13 cellular contexts compared by ENCODE assay signal in the genomic region with DNA sequence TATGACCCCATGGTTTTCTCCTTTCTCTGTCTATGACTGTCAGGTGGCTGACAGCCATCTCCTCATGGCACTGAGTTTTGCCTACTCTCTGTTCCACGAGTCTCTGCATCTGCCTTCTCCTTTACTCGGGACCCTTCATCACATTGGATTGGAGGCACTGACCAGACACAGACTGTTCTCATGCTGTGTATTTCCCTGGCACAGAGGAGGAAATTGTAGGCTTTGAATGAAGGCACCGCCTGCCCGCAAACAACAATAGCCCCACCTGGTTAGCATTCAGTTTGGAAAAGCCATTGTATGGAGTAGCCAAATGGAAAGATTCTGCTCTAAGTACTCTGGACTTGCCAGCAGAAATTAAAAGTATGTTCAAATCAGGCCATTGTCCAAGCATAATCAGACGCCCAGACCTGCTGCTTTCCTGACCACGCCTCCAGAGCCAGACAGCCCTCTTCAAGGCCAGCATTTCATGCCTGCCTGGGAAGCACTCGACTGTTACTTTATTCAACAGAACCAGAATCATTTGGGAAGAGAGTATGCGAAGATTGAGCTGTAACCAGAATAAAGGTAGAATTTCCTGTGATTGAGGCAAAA.
DNase-seq lines count a peak whose midpoint lies in the region; ATAC-seq and TF ChIP-seq lines count a peak whose summit lies in the region.
"Had no signal": no experiment of that assay in that cellular context is flagged by ENCODE, and none has a peak within 500 bp of the region (broad histone marks: within the 10 kb centered on the region; RNA-seq: fewer than 3 reads in every experiment).

No MANE protein-coding gene starts in this region.

- no peak for TF ChIP-seq CTCF in retinal pigment epithelial cell (conservative IDR thresholded peaks at IDR 0.05; ENCODE audit: low read depth, low read length)

- DNase-seq in NCI-H2196 (lab: John Stamatoyannopoulos, UW; ENCODE audit: unreplicated experiment) (peak; percentile 7), NCI-H2196 treated with DMSO at 0.1 percent for 48 hours (lab: John Stamatoyannopoulos, UW; ENCODE audit: unreplicated experiment) (no peak), NCI-H2227 (lab: John Stamatoyannopoulos, UW; ENCODE audit: unreplicated experiment) (peak; percentile 40), glomerular visceral epithelial cell (ENCODE audit: extremely low spot score) (peak; percentile 49), retinal pigment epithelial cell (ENCODE audit: low read depth) (peak; percentile 25)
- DNase-seq: KG1, NCI-H82, small intestine had no signal

- no peak overlapping the region for H3K4me3 ChIP-seq in retinal pigment epithelial cell (ENCODE audit: low read length)
- H3K4me3 ChIP-seq: SK-N-MC had no signal

- ATAC-seq in HG03565 (IDR thresholded peaks at IDR 0.05; ENCODE audit: unreplicated experiment) (no peak), GM19328 (IDR thresholded peaks at IDR 0.05; ENCODE audit: unreplicated experiment) (no peak), HG03039 (IDR thresholded peaks at IDR 0.05; ENCODE audit: unreplicated experiment) (no peak)
- ATAC-seq: esophagus mucosa had no signal
